16 cellular contexts compared by ENCODE assay signal in the genomic region with DNA sequence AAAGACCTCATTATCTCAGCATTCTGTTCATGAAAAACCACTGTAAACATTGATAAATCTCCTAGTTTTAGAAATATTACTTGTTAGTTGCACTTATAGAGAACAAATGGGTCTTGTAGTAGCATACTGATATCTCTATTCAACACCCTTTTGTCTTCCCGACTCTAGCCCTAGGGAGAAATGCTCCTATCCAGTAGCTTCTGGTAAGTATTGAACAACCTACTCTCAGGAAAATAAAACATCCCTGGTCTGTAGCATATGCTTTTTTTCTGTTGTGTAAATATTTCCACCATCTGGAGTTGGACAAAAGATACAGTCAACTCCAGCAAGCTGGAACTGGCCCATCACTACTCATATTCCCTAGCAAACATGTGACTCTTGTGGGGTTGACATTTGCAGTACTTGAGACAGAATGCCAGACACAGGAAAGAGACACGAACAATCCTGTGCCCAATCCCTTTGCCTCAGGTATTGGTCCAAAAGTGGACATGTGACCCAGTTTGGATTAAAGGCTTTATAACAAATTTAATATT.
A peak's percentile ranks its signal among the peaks of the same experiment; 100 is the strongest.
DNase-seq lines count a peak whose midpoint lies in the region; ATAC-seq and TF ChIP-seq lines count a peak whose summit lies in the region.
"Had no signal": no experiment of that assay in that cellular context is flagged by ENCODE, and none has a peak within 500 bp of the region (broad histone marks: within the 10 kb centered on the region; RNA-seq: fewer than 3 reads in every experiment).

No MANE protein-coding gene starts in this region.

- H3K27ac ChIP-seq in left lung = no peak overlapping the region
- H3K27ac ChIP-seq: sigmoid colon, thoracic aorta had no signal

- no peaks in the 10 kb centered on the region for H3K9me3 ChIP-seq in left lung
- H3K9me3 ChIP-seq: sigmoid colon, thoracic aorta had no signal

- H3K27me3 ChIP-seq in left lung = no peaks in the 10 kb centered on the region
- H3K27me3 ChIP-seq: sigmoid colon had no signal

- H3K36me3 ChIP-seq in left lung = no peaks in the 10 kb centered on the region
- H3K36me3 ChIP-seq: sigmoid colon, thoracic aorta had no signal

- no peaks in the 10 kb centered on the region for H3K4me1 ChIP-seq in left lung
- H3K4me1 ChIP-seq: sigmoid colon had no signal

- intact Hi-C loops in left lung (cut with DNase I) (no loop called here), sciatic nerve (cut with DNase I) (no loop called here)

- H3K4me3 ChIP-seq in left lung = no peak overlapping the region
- H3K4me3 ChIP-seq: GM23338, sigmoid colon, thoracic aorta had no signal

- ATAC-seq in left lung (peak; percentile 16), sciatic nerve (no peak)
- ATAC-seq: GM23338, Panc1 had no signal

- peak; percentile 31 for DNase-seq in DMS79 (lab: John Stamatoyannopoulos, UW)
- DNase-seq in NCI-H2029 (lab: John Stamatoyannopoulos, UW) = peak; percentile 94
- peak; percentile 1 for DNase-seq in RPMI7951 (ENCODE audit: low read depth)
- no peak for DNase-seq in left lung
- DNase-seq in stimulated activated naive CD4-positive, alpha-beta T cell (lab: John Stamatoyannopoulos, UW) = no peak
- no peak for DNase-seq in sciatic nerve (ENCODE audit: low spot score)
- no peak for DNase-seq in occipital lobe (lab: John Stamatoyannopoulos, UW)
- DNase-seq in D341Med (ENCODE audit: low spot score) = no peak
- DNase-seq: activated CD8-positive, alpha-beta memory T cell treated with anti-CD3 and anti-CD28 coated beads for 24 hours; midbrain; sigmoid colon; stimulated activated CD4-positive, alpha-beta T cell treated with anti-CD3 and anti-CD28 coated beads, Interleukin-2, amount 100 ng/mL, for 24 hours; T-helper 1 cell had no signal

- TF ChIP-seq CTCF in left lung (IDR thresholded peaks at IDR 0.05) = no peak

Comparison
In these comparisons a context has a peak if more than half of its experiments do, and no peak if none do; other contexts are left out.
1. DNase-seq: peak in DMS79 (single experiment), NCI-H2029 (single experiment) and RPMI7951 (single experiment); none in left lung (0 of 2), stimulated activated naive CD4-positive, alpha-beta T cell (0 of 6), sciatic nerve (single experiment), occipital lobe (single experiment) and D341Med (single experiment).